21 cellular contexts compared by ENCODE assay signal in genomic region chr16:78490431-78490830, GRCh38.
"Had no signal": no experiment of that assay in that cellular context is flagged by ENCODE, and none has a peak within 500 bp of the region (broad histone marks: within the 10 kb centered on the region; RNA-seq: fewer than 3 reads in every experiment).

No MANE protein-coding gene starts in this region.

- H3K4me2 ChIP-seq: smooth muscle cell had no signal

- H3K27ac ChIP-seq: colonic mucosa, foreskin keratinocyte, heart left ventricle, pancreas, prostate gland, thoracic aorta, transverse colon had no signal

- H3K4me3 ChIP-seq: colonic mucosa, heart left ventricle, mucosa of descending colon, pancreas, prostate gland, smooth muscle cell, thoracic aorta, transverse colon had no signal

- H3K4me1 ChIP-seq: colonic mucosa, foreskin keratinocyte, pancreas, prostate gland, transverse colon had no signal

- DNase-seq: colonic mucosa; dermis blood vessel endothelial cell; effector CD4-positive, alpha-beta T cell; endodermal cell; erythroblast; foreskin keratinocyte; heart left ventricle; kidney glomerular epithelial cell; mucosa of descending colon; natural killer cell; pancreas; stimulated activated CD4-positive, alpha-beta T cell treated with anti-CD3 and anti-CD28 coated beads, Interleukin-2, amount 100 ng/mL, for 48 hours; stimulated activated CD8-positive, alpha-beta memory T cell treated with anti-CD3 and anti-CD28 coated beads, Interleukin-4, amount 100 ng/mL, for 48 hours; transverse colon had no signal

- H3K9me3 ChIP-seq: colonic mucosa, heart left ventricle, mucosa of descending colon, pancreas, prostate gland, thoracic aorta, transverse colon had no signal

- ATAC-seq: heart left ventricle; mucosa of descending colon; natural killer cell; pancreas; sciatic nerve; stimulated activated effector memory CD8-positive, alpha-beta T cell treated with anti-CD3 and anti-CD28 coated beads, Interleukin-12 subunit alpha, Interleukin-12 subunit beta, amount 100 ng/mL, for 72 hours had no signal

- H3K36me3 ChIP-seq: colonic mucosa, heart left ventricle, pancreas, prostate gland, thoracic aorta, transverse colon had no signal

- FAIRE-seq: endothelial cell of umbilical vein, islet of Langerhans, pancreas had no signal

- H3K27me3 ChIP-seq: colonic mucosa, foreskin keratinocyte, heart left ventricle, pancreas, transverse colon had no signal
